1 cellular context compared by ENCODE assay signal in genomic region chr2:178770518-178770917, GRCh38.
TF ChIP-seq lines count a peak whose summit lies in the region.

No MANE protein-coding gene starts in this region.

TF ChIP-seq in HepG2, 621 proteins besides CTCF, POLR2A, EP300 and RAD21:
- no peak for TF ChIP-seq PRDM10 (CRISPR knock-in tag; IDR thresholded peaks at IDR 0.05; ENCODE audit: low read depth)
- TF ChIP-seq CREB1 (IDR thresholded peaks at IDR 0.05): peak; percentile 60
- TF ChIP-seq CREB1 (CRISPR knock-in tag; IDR thresholded peaks at IDR 0.05): no peak
- TF ChIP-seq ATF7 (IDR thresholded peaks at IDR 0.05): peak; percentile 94
- no peak for TF ChIP-seq ATF7 (CRISPR knock-in tag; IDR thresholded peaks at IDR 0.05)
